10 cellular contexts compared by ENCODE assay signal in genomic region chr2:183093857-183094657, GRCh38. TPM values are rescaled to one million over a fixed set of nuclear protein-coding genes. Genes with fewer than 3 reads are reported as not detected.
DNase-seq lines count a peak whose midpoint lies in the region; ATAC-seq and TF ChIP-seq lines count a peak whose summit lies in the region.
"Had no signal": no experiment of that assay in that cellular context is flagged by ENCODE, and none has a peak within 500 bp of the region (broad histone marks: within the 10 kb centered on the region; RNA-seq: fewer than 3 reads in every experiment).

No MANE protein-coding gene starts in this region.

- DNase-seq in left lobe of liver (ENCODE audit: low spot score): no peak
- DNase-seq in NCI-H187 treated with DMSO at 0.1 percent for 48 hours (lab: John Stamatoyannopoulos, UW): no peak
- no peak for DNase-seq in nucleus accumbens (lab: John Stamatoyannopoulos, UW)
- no peak for DNase-seq in HuH-7 (ENCODE audit: low spot score)
- DNase-seq in mucosa of gallbladder (ENCODE audit: low spot score): no peak
- DNase-seq: heart left ventricle; stimulated activated CD4-positive, alpha-beta T cell treated with anti-CD3 and anti-CD28 coated beads, Interleukin-15, amount 100 ng/mL, for 24 hours had no signal

- no peak overlapping the region for H3K4me3 ChIP-seq in HEK293 (ENCODE audit: low read depth, low read length)
- H3K4me3 ChIP-seq: heart left ventricle had no signal

- no peaks in the 10 kb centered on the region for H3K9me3 ChIP-seq in HEK293 (ENCODE audit: control insufficient read depth, insufficient read depth, low read depth, low read length)
- H3K9me3 ChIP-seq: heart left ventricle had no signal

- POLR2A ChIA-PET in HEK293 (lab: Yijun Ruan, JAX): no interaction called here

- no peak for TF ChIP-seq EP300 in Ishikawa (IDR thresholded peaks at IDR 0.05; ENCODE audit: borderline replicate concordance)

- CTCF ChIA-PET in HEK293 (lab: Yijun Ruan, JAX): interaction anchor here (0.6 to 0.8 kb wide), 3 partner anchors 25 to 335 kb away, joined by 3 to 4 read pairs (median 3); no protein-coding TSS in a partner anchor

- peaks cover 0 to 4% of the 10 kb centered on the region in 2 experiments; a peak in 1 of 3 replicates for H3K36me3 ChIP-seq in HEK293 (ENCODE audit: control insufficient read depth in 2 of 2, insufficient read depth in 1 of 2, low read length in 2 of 2)

- ATAC-seq in GM18858 (IDR thresholded peaks at IDR 0.05; ENCODE audit: unreplicated experiment) (peak; percentile 84), left lobe of liver (peak; percentile 50)

- no peaks in the 10 kb centered on the region for H3K4me1 ChIP-seq in HEK293 (ENCODE audit: control insufficient read depth, insufficient read depth, low read length)

- TF ChIP-seq CTCF in HEK293 (tag by site-specific recombination; IDR thresholded peaks at IDR 0.05): no peak

- no peak overlapping the region for H3K27ac ChIP-seq in HEK293 (ENCODE audit: extremely low read depth, low read depth, low read length)
- H3K27ac ChIP-seq: heart left ventricle had no signal

- peak; percentile 50 for TF ChIP-seq RAD21 in Ishikawa (IDR thresholded peaks at IDR 0.05; ENCODE audit: low read depth)

TF ChIP-seq in HEK293, 187 proteins besides CTCF, POLR2A, EP300 and RAD21:
- TF ChIP-seq ZNF654 (tag by site-specific recombination; IDR thresholded peaks at IDR 0.05; ENCODE audit: low read depth) (0 out of 2 replicates have a peak, but pooled peaks have one; percentile 20), ZFP37 (tag by site-specific recombination; IDR thresholded peaks at IDR 0.05) (no peak)

TF ChIP-seq in Ishikawa, 13 proteins besides CTCF, POLR2A, EP300 and RAD21:
- no peak for TF ChIP-seq TAF1 (IDR thresholded peaks at IDR 0.05; ENCODE audit: low read depth)
- no peak for TF ChIP-seq NFIC (IDR thresholded peaks at IDR 0.05)
- peak; percentile 45; the same call in 1 of the 2 replicates for TF ChIP-seq CEBPB (IDR thresholded peaks at IDR 0.05)
- no peak for TF ChIP-seq ZBTB7A (IDR thresholded peaks at IDR 0.05; ENCODE audit: low read depth)
- TF ChIP-seq USF1 (IDR thresholded peaks at IDR 0.05): no peak
- TF ChIP-seq TEAD4 (IDR thresholded peaks at IDR 0.05): no peak

RNA-seq across cellular contexts. Expression of gene DUSP19, which starts 15.5 kb away (rescaled TPM):
- 1.2 TPM for total RNA-seq in left lobe of liver
- total RNA-seq in mucosa of gallbladder: 7.9 TPM

RNA-seq across cellular contexts. Expression of gene NUP35, which starts 30.2 kb away (rescaled TPM):
- total RNA-seq in left lobe of liver (9.5 TPM), mucosa of gallbladder (12.2 TPM)

RNA-seq across cellular contexts. Expression of gene NCKAP1, which starts 55.8 kb away (rescaled TPM):
- total RNA-seq in left lobe of liver (32.2 TPM), mucosa of gallbladder (127 TPM)
